ENCODE assay signal across 1 cellular context in the genomic region with DNA sequence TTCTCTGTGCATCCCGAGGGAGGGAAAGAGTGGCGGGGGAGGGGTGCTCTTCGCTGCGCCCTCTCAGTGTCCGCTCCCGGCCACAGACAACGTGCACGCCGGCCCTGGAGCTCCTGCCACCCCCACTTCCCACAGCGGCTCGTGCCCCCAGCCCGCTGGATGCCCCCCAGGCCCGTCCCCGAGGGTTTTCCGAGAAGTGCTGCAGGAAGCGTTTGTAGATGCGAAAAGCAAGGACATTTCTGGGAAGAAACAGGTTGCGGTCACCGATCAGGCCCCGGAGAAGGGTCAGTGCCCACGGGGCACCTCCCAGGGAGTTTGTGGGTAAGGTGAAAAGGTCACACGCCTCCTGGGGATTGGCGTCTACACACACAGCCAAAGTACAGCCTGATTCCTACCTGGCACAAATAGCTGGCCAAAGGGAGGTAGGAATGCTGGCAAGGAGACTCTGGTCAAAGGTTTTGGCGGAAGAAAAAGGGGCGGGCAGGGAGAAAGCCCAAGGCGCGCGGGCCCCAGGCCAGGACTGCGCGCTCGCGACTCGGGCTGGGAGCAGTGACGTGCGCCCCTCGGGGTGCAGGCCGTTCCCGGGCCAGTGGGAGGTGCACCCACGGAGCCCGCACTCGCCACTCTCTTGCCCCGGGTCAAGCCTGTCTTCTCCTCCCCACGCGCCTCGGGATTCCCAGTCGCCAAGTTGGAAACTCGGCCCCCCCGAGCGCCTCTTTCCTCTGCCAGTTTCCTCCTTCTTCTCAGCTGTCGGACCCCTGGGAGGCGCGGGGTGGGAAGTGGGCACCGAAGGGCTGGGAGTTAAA.
TF ChIP-seq lines count a peak whose summit lies in the region.

No MANE protein-coding gene starts in this region.

TF ChIP-seq in A549, 52 proteins besides CTCF, POLR2A, EP300 and RAD21 (continued from another document):
- TF ChIP-seq TFCP2L1 (CRISPR knock-in tag; IDR thresholded peaks at IDR 0.05), result no peak
- peak; percentile 74; the same call in 1 of the 3 replicates for TF ChIP-seq BCL3 (IDR thresholded peaks at IDR 0.05)
- TF ChIP-seq, protein P1, sequence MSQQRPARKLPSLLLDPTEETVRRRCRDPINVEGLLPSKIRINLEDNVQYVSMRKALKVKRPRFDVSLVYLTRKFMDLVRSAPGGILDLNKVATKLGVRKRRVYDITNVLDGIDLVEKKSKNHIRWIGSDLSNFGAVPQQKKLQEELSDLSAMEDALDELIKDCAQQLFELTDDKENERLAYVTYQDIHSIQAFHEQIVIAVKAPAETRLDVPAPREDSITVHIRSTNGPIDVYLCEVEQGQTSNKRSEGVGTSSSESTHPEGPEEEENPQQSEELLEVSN (IDR thresholded peaks at IDR 0.05; ENCODE audit: borderline replicate concordance, low read depth), result no peak
- TF ChIP-seq ZNF302 (CRISPR knock-in tag; IDR thresholded peaks at IDR 0.05), result no peak
- TF ChIP-seq GATA3 (IDR thresholded peaks at IDR 0.05; ENCODE audit: borderline replicate concordance), result peak; percentile 86
- no peak for TF ChIP-seq POLR2AphosphoS2 (conservative IDR thresholded peaks at IDR 0.05; ENCODE audit: low read length)
- TF ChIP-seq CHD2 (IDR thresholded peaks at IDR 0.05; ENCODE audit: low read length, partially characterized antibody), result no peak
- TF ChIP-seq RARB (CRISPR knock-in tag; IDR thresholded peaks at IDR 0.05), result peak; percentile 57; the same call in 1 of the 2 replicates
